ENCODE assay signal across 11 cellular contexts in genomic region chr1:181092056-181092455, GRCh38. TPM values are rescaled to one million over a fixed set of nuclear protein-coding genes. Genes with fewer than 3 reads are reported as not detected.
A peak's percentile ranks its signal among the peaks of the same experiment; 100 is the strongest.
DNase-seq lines count a peak whose midpoint lies in the region; ATAC-seq and TF ChIP-seq lines count a peak whose summit lies in the region.
"Had no signal": no experiment of that assay in that cellular context is flagged by ENCODE, and none has a peak within 500 bp of the region (broad histone marks: within the 10 kb centered on the region; RNA-seq: fewer than 3 reads in every experiment).

No MANE protein-coding gene starts in this region.

- H3K27ac Mint-ChIP-seq in activated CD4-positive, alpha-beta T cell treated with anti-CD3 and anti-CD28 coated beads, Interleukin-2, amount 10 ng/mL, durations not matched to agents 7 days and 5 days: peak overlapping the region; percentile 37
- H3K27ac Mint-ChIP-seq: progenitor cell of endocrine pancreas had no signal

- H3K4me3 ChIP-seq in SJCRH30 (peak overlapping the region; percentile 79), epithelial cell of esophagus (ENCODE audit: low read length) (peak overlapping the region; percentile 89), spleen (peak overlapping the region in 7 of 8 donors; percentile 85 to 96 (median 90))

- peaks cover 55% of the 10 kb centered on the region for H3K4me1 Mint-ChIP-seq in activated CD4-positive, alpha-beta T cell treated with anti-CD3 and anti-CD28 coated beads, Interleukin-2, amount 10 ng/mL, durations not matched to agents 7 days and 5 days

- no peaks in the 10 kb centered on the region for H3K27me3 Mint-ChIP-seq in activated CD4-positive, alpha-beta T cell treated with anti-CD3 and anti-CD28 coated beads, Interleukin-2, amount 10 ng/mL, durations not matched to agents 7 days and 5 days

- POLR2A ChIA-PET in activated CD4-positive, alpha-beta T cell treated with anti-CD3 and anti-CD28 coated beads, Interleukin-2, amount 10 ng/mL, durations not matched to agents 7 days and 5 days (lab: Charles Lee): no interaction called here

- WGBS in spleen, 5 donors: 66 to 72% (median 70%) methylated on average over 2 of the region's 2 CpGs

- no peaks in the 10 kb centered on the region for H3K9me3 Mint-ChIP-seq in activated CD4-positive, alpha-beta T cell treated with anti-CD3 and anti-CD28 coated beads, Interleukin-2, amount 10 ng/mL, durations not matched to agents 7 days and 5 days

- CTCF ChIA-PET in activated CD4-positive, alpha-beta T cell treated with anti-CD3 and anti-CD28 coated beads, Interleukin-2, amount 10 ng/mL, durations not matched to agents 7 days and 5 days (lab: Charles Lee): interaction anchor here (0.7 to 5.3 kb wide), 7 partner anchors 7 to 77 kb away, joined by 3 to 42 read pairs (median 5); no protein-coding TSS in a partner anchor

- no peak for TF ChIP-seq CTCF in epithelial cell of esophagus (IDR thresholded peaks at IDR 0.05; ENCODE audit: insufficient read depth, low read depth, low read length, missing control alignments)
- TF ChIP-seq CTCF in spleen (IDR thresholded peaks at IDR 0.05 in 8 of 11, conservative IDR thresholded peaks at IDR 0.05 in 3 of 11): no peak

- H3K9me3 ChIP-seq in SJCRH30 (replicated peaks) (no peaks in the 10 kb centered on the region), spleen (no peaks in the 10 kb centered on the region)

- H3K4me3 Mint-ChIP-seq in activated CD4-positive, alpha-beta T cell treated with anti-CD3 and anti-CD28 coated beads, Interleukin-2, amount 10 ng/mL, durations not matched to agents 7 days and 5 days: peak overlapping the region; percentile 99

- intact Hi-C loops in spleen (cut with DNase I; ENCODE audit: low total_unique reads): no loop called here

- no peaks in the 10 kb centered on the region for H3K27me3 ChIP-seq in SJCRH30
- H3K27me3 ChIP-seq in spleen (replicated peaks in 1 of 7): no peaks in the 10 kb centered on the region

- peaks cover 55% of the 10 kb centered on the region for H3K36me3 Mint-ChIP-seq in activated CD4-positive, alpha-beta T cell treated with anti-CD3 and anti-CD28 coated beads, Interleukin-2, amount 10 ng/mL, durations not matched to agents 7 days and 5 days (ENCODE audit: low read depth)

- H3K4me1 ChIP-seq in SJCRH30 (peaks cover 42% of the 10 kb centered on the region), spleen (peaks cover 34 to 85% (median 76%) of the 10 kb centered on the region in 6 donors)

- DNase-seq in activated CD4-positive, alpha-beta T cell treated with anti-CD3 and anti-CD28 coated beads, Interleukin-2, amount 10 ng/mL, durations not matched to agents 7 days and 5 days: no peak
- no peak for DNase-seq in activated CD4-positive, alpha-beta T cell treated with anti-CD3 and anti-CD28 coated beads for 1 hour
- no peak for DNase-seq in SJCRH30
- no peak for DNase-seq in epithelial cell of esophagus (ENCODE audit: low read depth)
- no peak for DNase-seq in spleen
- no peak for DNase-seq in stimulated activated CD4-positive, alpha-beta T cell treated with anti-CD3 and anti-CD28 coated beads, Interleukin-4, amount 100 ng/mL, for 1 hour
- DNase-seq in NCI-H2171 (lab: John Stamatoyannopoulos, UW): no peak
- DNase-seq: NCI-H1092 treated with DMSO at 0.1 percent for 48 hours had no signal

- H3K36me3 ChIP-seq in SJCRH30 (peaks cover 33% of the 10 kb centered on the region), spleen (peaks cover 0 to 39% (median 7%) of the 10 kb centered on the region in 6 donors)

- no peak for ATAC-seq in HG03439 (IDR thresholded peaks at IDR 0.05; ENCODE audit: unreplicated experiment)

- H3K27ac ChIP-seq in SJCRH30 (no peak overlapping the region), spleen (peak overlapping the region in 4 of 8 donors; percentile 92 to 95 (median 94))
- H3K27ac ChIP-seq: C4-2B had no signal

- TF ChIP-seq POLR2A in spleen (IDR thresholded peaks at IDR 0.05): no peak

RNA-seq across cellular contexts. Expression of gene IER5, which starts 3.6 kb away (rescaled TPM):
- total RNA-seq in activated CD4-positive, alpha-beta T cell treated with anti-CD3 and anti-CD28 coated beads, Interleukin-2, amount 10 ng/mL, durations not matched to agents 7 days and 5 days: 10 to 100 TPM; 20.3 to 24.9 TPM
- total RNA-seq in SJCRH30 (2014; rRNA removed; shearing (Covaris generic)): 30.3 and 31.9 TPM in 2 replicates
- total RNA-seq in spleen: 10 to 100 TPM; 33.4 to 62.3 (median 40.8) TPM
- polyA plus RNA-seq in spleen: 10 to 100 TPM; 21.3 to 33.9 (median 32.7) TPM

RNA-seq across cellular contexts. Expression of gene MR1, which starts 58.3 kb away (rescaled TPM):
- total RNA-seq in activated CD4-positive, alpha-beta T cell treated with anti-CD3 and anti-CD28 coated beads, Interleukin-2, amount 10 ng/mL, durations not matched to agents 7 days and 5 days: 10 to 100 TPM; 37.4 to 38.7 TPM
- 0.23 and 0.24 TPM in 2 replicates for total RNA-seq in SJCRH30 (2014; rRNA removed; shearing (Covaris generic))
- total RNA-seq in spleen: 10 to 100 TPM; 21.9 to 35.6 (median 25.8) TPM
- polyA plus RNA-seq in spleen: 1 to 10 TPM; 4.9 to 6.3 (median 6.0) TPM

Comparison
In these comparisons a context has a peak if more than half of its experiments do, and no peak if none do; other contexts are left out.
1. RNA of gene MR1, which starts 58.3 kb away (total RNA-seq): 37.4 to 38.7 TPM in activated CD4-positive, alpha-beta T cell treated with anti-CD3 and anti-CD28 coated beads, Interleukin-2, amount 10 ng/mL, durations not matched to agents 7 days and 5 days and 21.9 to 35.6 TPM in spleen; 0.23 to 0.24 TPM in SJCRH30; every median in the first group is over 10 times any median in the second.
2. Peak in every context shown above with its lines, with median percentiles within 50 percentile points of each other: H3K4me3 ChIP-seq.